Comparison of ENCODE assay signal across 8 cellular contexts in the genomic region with DNA sequence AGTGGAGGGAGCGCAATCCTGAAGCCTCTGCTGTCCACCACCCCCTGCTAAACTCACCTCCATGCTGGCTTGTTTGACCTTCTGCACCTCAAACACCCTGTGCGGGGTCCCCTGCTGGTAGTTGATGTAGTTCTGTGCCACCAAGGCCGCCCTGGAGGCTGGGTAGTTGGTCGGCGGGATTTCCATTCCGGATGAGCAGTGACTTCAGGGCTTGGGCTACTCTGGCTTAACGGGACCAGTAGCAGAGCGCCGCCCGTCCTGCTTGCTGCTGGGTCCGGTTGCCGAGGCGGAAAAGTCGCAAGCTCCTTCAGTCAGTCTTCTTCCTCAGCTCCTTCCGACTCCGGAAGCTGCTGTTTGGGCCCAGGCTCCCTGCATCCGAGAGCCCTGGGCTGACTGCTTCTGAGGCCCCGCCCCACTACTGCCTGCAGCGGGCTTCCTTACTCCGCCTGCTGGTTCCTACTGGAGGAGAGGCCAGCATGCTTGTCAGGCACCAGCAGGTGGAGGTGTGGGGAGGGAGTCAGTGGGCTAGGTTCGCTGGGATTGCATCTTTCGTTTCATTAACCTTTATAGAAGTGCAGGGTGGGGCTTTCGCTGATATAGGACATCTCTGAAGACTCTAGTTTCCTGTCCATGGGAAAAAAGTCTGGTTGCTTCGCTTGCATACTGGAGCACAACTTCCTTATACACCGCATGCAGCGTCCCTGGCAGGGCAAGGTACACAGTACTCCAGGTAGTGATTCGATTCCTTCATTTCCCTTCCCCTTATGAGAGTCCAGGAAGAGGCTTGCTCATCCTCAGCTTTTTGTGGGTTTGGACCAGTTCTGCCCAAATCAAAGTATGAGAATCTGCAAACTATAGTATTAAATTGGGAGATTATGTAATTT. TPM values are rescaled to one million over a fixed set of nuclear protein-coding genes. Genes with fewer than 3 reads are reported as not detected.
A peak's percentile ranks its signal among the peaks of the same experiment; 100 is the strongest.
DNase-seq lines count a peak whose midpoint lies in the region; ATAC-seq, FAIRE-seq and TF ChIP-seq lines count a peak whose summit lies in the region.

LXN (minus strand) TSS at position 356 of the 884 bp plus-strand sequence; CDS start at position 186, 170 bp downstream.

- H3K9me3 ChIP-seq in GM12878 (replicated peaks; ENCODE audit: control insufficient read depth, insufficient read depth, low read length): no peaks in the 10 kb centered on the region

- peak; percentile 91 for FAIRE-seq in GM12878 (lab: Jason Lieb, UNC)

- TF ChIP-seq EP300 in GM12878 (IDR thresholded peaks at IDR 0.05; ENCODE audit: borderline replicate concordance in 1 of 2, control insufficient read depth in 1 of 2, low read depth in 2 of 2, low read length in 2 of 2): no peak

- peak within 1 kb of the TSS; percentile 95 for H3K4me2 ChIP-seq in GM12878 (ENCODE audit: control insufficient read depth, insufficient read depth)

- RAD21 ChIA-PET in GM12878 (lab: Charles Lee; ENCODE audit: unreplicated experiment): interaction anchor here (0.6 to 0.7 kb wide), 2 partner anchors 117 to 119 kb away, joined by 3 read pairs; no protein-coding TSS in a partner anchor

- in situ Hi-C loops in GM12878 (cut with MboI): no loop called here

- CTCF ChIA-PET in GM12878 (lab: Yijun Ruan, JAX): interaction anchor here (0.7 to 5.9 kb wide), 9 partner anchors 8 to 128 kb away, joined by 3 to 60 read pairs (median 5); partner anchors contain the start of gene GFM1

- peak within 1 kb of the TSS; percentile 78 for H3K4me3 ChIP-seq in GM12878

- peak; percentile 88 for TF ChIP-seq POLR2A in GM12878 (IDR thresholded peaks at IDR 0.05; ENCODE audit: low read depth, low read length)

- peak within 1 kb of the TSS; percentile 75 for H3K27ac ChIP-seq in GM12878 (ENCODE audit: control insufficient read depth, insufficient read depth)

- DNase-seq in AG08396 (ENCODE audit: low spot score) (peak; percentile 90), T-helper 9 cell (peak; percentile 74), GM12878 (ENCODE audit: low read depth, low spot score) (peak; percentile 56), hippocampal formation (lab: John Stamatoyannopoulos, UW) (peak; percentile 23 to 36), retina (peak; percentile 84), NCI-H345 treated with DMSO at 0.1 percent for 48 hours (lab: John Stamatoyannopoulos, UW; ENCODE audit: unreplicated experiment) (no peak)

- no peaks in the 10 kb centered on the region for H3K27me3 ChIP-seq in GM12878 (replicated peaks in 1 of 2; ENCODE audit: control insufficient read depth in 2 of 2, insufficient read depth in 2 of 2, low read length in 1 of 2)

- peak within 1 kb of the TSS; percentile 85 for H3K9ac ChIP-seq in GM12878 (ENCODE audit: control insufficient read depth, insufficient read depth, low read length)

- no peaks in the 10 kb centered on the region for H4K20me1 ChIP-seq in GM12878 (ENCODE audit: control insufficient read depth, insufficient read depth)

- POLR2A ChIA-PET in GM12878 (lab: Charles Lee): interaction anchor here (0.7 to 1.2 kb wide), 3 partner anchors 12 to 28 kb away, joined by 3 to 5 read pairs (median 3); partner anchors contain the start of gene GFM1

- SMC1A ChIA-PET in GM12878 (lab: Charles Lee; ENCODE audit: uncharacterized antibody, unreplicated experiment): interaction anchor here (1.3 to 1.6 kb wide), 2 partner anchors 28 to 30 kb away, joined by 3 to 4 read pairs; no protein-coding TSS in a partner anchor

- peak; percentile 38; the same call in 1 of the 2 replicates for TF ChIP-seq RAD21 in GM12878 (IDR thresholded peaks at IDR 0.05; ENCODE audit: insufficient read depth, low read depth, low read length)

- peak; percentile 56 to 83 (median 82) for TF ChIP-seq CTCF in GM12878 (IDR thresholded peaks at IDR 0.05 in 2 of 3, conservative IDR thresholded peaks at IDR 0.05 in 1 of 3; ENCODE audit: control insufficient read depth in 2 of 3, extremely low read depth in 1 of 3, insufficient read depth in 1 of 3, low read depth in 3 of 3, low read length in 3 of 3)

- intact Hi-C loops in GM12878 (cut with micrococcal nuclease; ENCODE audit: unreplicated experiment): loop anchor here (5.0 kb wide), 1 partner anchor 120 kb away; no protein-coding TSS in a partner anchor

- H3K36me3 ChIP-seq in GM12878 (ENCODE audit: control insufficient read depth in 2 of 2, insufficient read depth in 2 of 2, low read length in 1 of 2): peaks cover 0 to 7% of the 10 kb centered on the region in 2 experiments; a peak in 2 of 4 replicates

- TSS peak; percentile 66 for BruUV-seq in GM12878 (replicated peaks; lab: Mats Ljungman, UMichigan)

- 5% methylated on average over 27 of the region's 27 CpGs for WGBS in GM12878 (ENCODE audit: insufficient coverage, insufficient replicate concordance, low lambda C conversion rate, missing lambda C conversion rate)

- peak within 1 kb of the TSS; percentile 93 for H2AFZ ChIP-seq in GM12878 (ENCODE audit: control insufficient read depth, low read depth, low read length)

- peaks cover 4% of the 10 kb centered on the region for H3K79me2 ChIP-seq in GM12878 (ENCODE audit: control insufficient read depth, insufficient read depth, low read length)

- peaks cover 4% of the 10 kb centered on the region; the same call in 1 of the 2 replicates for H3K4me1 ChIP-seq in GM12878 (ENCODE audit: control insufficient read depth, insufficient read depth, low read length)

- ATAC-seq in GM19025 (IDR thresholded peaks at IDR 0.05; ENCODE audit: low read depth, unreplicated experiment) (peak; percentile 99), HG03280 (IDR thresholded peaks at IDR 0.05; ENCODE audit: unreplicated experiment) (peak; percentile 100), GM12878 (peak; percentile 99)

TF ChIP-seq in GM12878, 131 proteins besides CTCF, POLR2A, EP300 and RAD21 (continues in another document):
- TF ChIP-seq POU2F2 (IDR thresholded peaks at IDR 0.05; ENCODE audit: borderline replicate concordance, low read depth, low read length) (0 out of 3 replicates have a peak, but pooled peaks have one; percentile 28), ESRRA (IDR thresholded peaks at IDR 0.05; ENCODE audit: low read length) (no peak), ZBTB11 (CRISPR knock-in tag; IDR thresholded peaks at IDR 0.05) (no peak), SRF (IDR thresholded peaks at IDR 0.05; ENCODE audit: low read depth in 2 of 2, low read length in 2 of 2) (peak; percentile 15 to 37; a peak in 1 of 4 replicates), CBX5 (IDR thresholded peaks at IDR 0.05; ENCODE audit: low read depth) (peak; percentile 32; the same call in 1 of the 2 replicates), EED (IDR thresholded peaks at IDR 0.05; ENCODE audit: low read depth) (peak; percentile 62), SUPT20H (IDR thresholded peaks at IDR 0.05; ENCODE audit: borderline replicate concordance, control insufficient read depth, low read depth, low read length) (no peak), IKZF2 (IDR thresholded peaks at IDR 0.05) (peak in 1 of 2 experiments; percentile 62), ETV6 (conservative IDR thresholded peaks at IDR 0.05 in 1 of 2, IDR thresholded peaks at IDR 0.05 in 1 of 2; ENCODE audit: borderline replicate concordance in 1 of 2, low read depth in 1 of 2) (peak in 1 of 2 experiments; percentile 46; a peak in 1 of 4 replicates), RB1 (IDR thresholded peaks at IDR 0.05; ENCODE audit: borderline replicate concordance) (peak; percentile 32; the same call in 1 of the 2 replicates)

RNA-seq across cellular contexts. Expression of gene LXN, which starts in this region (rescaled TPM):
- total RNA-seq in GM12878 (2013; cell fraction: nucleolus; rRNA removed): 10.7 and 11.9 TPM in 2 replicates
- 16.2 and 18.5 TPM in 2 replicates for total RNA-seq in GM12878 (2014; rRNA removed)
- total RNA-seq in GM12878 (2014; rRNA removed; fragmentation: Illumina TruSeq; extraction: Trizol): 19.9 and 20.3 TPM in 2 replicates
- 9.3 and 10.7 TPM in 2 replicates for total RNA-seq in GM12878 (2021)
- 8.9 TPM for polyA plus RNA-seq in GM12878 (2011; ENCODE audit: low read depth)
- polyA plus RNA-seq in GM12878 (2011; rRNA removed): 12.0 and 20.9 TPM in 2 replicates
- 8.5 and 11.5 TPM in 2 replicates for polyA plus RNA-seq in GM12878 (2011; cell fraction: cytosol; rRNA removed)
- 7.5 and 8.4 TPM in 2 replicates for polyA plus RNA-seq in GM12878 (2011; cell fraction: nucleus; rRNA removed)
- 12.3 and 13.3 TPM in 2 replicates for polyA plus RNA-seq in GM12878 (2012)
- 20.5 and 22.7 TPM in 2 replicates for polyA plus RNA-seq in GM12878 (2014; fragmentation: Illumina TruSeq; extraction: Trizol)
- polyA plus RNA-seq in GM12878 (2014; fragmentation: Nextera tagmentation; extraction: Ambion mirVana): 10 to 100 TPM; 30.7 to 45.0 TPM
- polyA plus RNA-seq in GM12878 (2014; rRNA removed): 18.4 and 19.7 TPM in 2 replicates
- polyA plus RNA-seq in GM12878 (2016; fragmentation: Nextera tagmentation; extraction: Ambion mirVana): 10 to 100 TPM; 20.4 to 21.8 TPM
- 3.8 and 5.6 TPM in 2 replicates for polyA minus RNA-seq in GM12878 (2011; rRNA and poly(A)+ RNA removed)
- polyA minus RNA-seq in GM12878 (2011; cell fraction: cytosol; rRNA and poly(A)+ RNA removed): 2.3 and 3.2 TPM in 2 replicates
- 7.7 and 10.1 TPM in 2 replicates for polyA minus RNA-seq in GM12878 (2011; cell fraction: nucleus; rRNA and poly(A)+ RNA removed)
